In genomic region chr1:55912438-55912837, GRCh38 we compare ENCODE assay signal across 21 cellular contexts.
DNase-seq lines count a peak whose midpoint lies in the region; ATAC-seq and TF ChIP-seq lines count a peak whose summit lies in the region.
"Had no signal": no experiment of that assay in that cellular context is flagged by ENCODE, and none has a peak within 500 bp of the region (broad histone marks: within the 10 kb centered on the region; RNA-seq: fewer than 3 reads in every experiment).

No MANE protein-coding gene starts in this region.

- no peak overlapping the region for H3K27ac Mint-ChIP-seq in stimulated activated naive CD8-positive, alpha-beta T cell treated with anti-CD3 and anti-CD28 coated beads, Interleukin-15, amount 100 ng/mL, for 72 hours
- H3K27ac Mint-ChIP-seq: CD4-positive, alpha-beta T cell; CD8-positive, alpha-beta T cell had no signal

- H2AFZ ChIP-seq in mesenchymal stem cell (ENCODE audit: low read depth, low read length) (no peak overlapping the region), trophoblast cell (ENCODE audit: insufficient read depth, low read length, poor library complexity) (no peak overlapping the region)

- H3K4me1 Mint-ChIP-seq in stimulated activated naive CD8-positive, alpha-beta T cell treated with anti-CD3 and anti-CD28 coated beads, Interleukin-15, amount 100 ng/mL, for 72 hours, result no peaks in the 10 kb centered on the region
- H3K4me1 Mint-ChIP-seq: CD14-positive monocyte had no signal

- H3K27me3 ChIP-seq in RWPE2 (ENCODE audit: insufficient read depth, poor library complexity, severe bottlenecking) (no peaks in the 10 kb centered on the region), mesenchymal stem cell (ENCODE audit: control insufficient read depth in 1 of 2, insufficient read depth in 1 of 2, low read length in 2 of 2) (no peaks in the 10 kb centered on the region), trophoblast cell (ENCODE audit: insufficient read depth, low read length) (no peaks in the 10 kb centered on the region)
- H3K27me3 ChIP-seq: BE2C, BLaER1 had no signal

- POLR2A ChIA-PET in GM10248 (lab: Yijun Ruan, JAX), result no interaction called here

- 98% methylated on average over 6 of the region's 6 CpGs for WGBS in mesenchymal stem cell
- no CpG with 5 or more reads among the region's 6 CpGs for WGBS in trophoblast cell (ENCODE audit: extremely low coverage, insufficient coverage, insufficient read length)

- H3K4ac ChIP-seq in mesenchymal stem cell (ENCODE audit: low read depth in 1 of 2, low read length in 2 of 2) (peak overlapping the region in 1 of 2 experiments; percentile 4), trophoblast cell (ENCODE audit: low read depth, low read length) (no peak overlapping the region)

- H2BK12ac ChIP-seq in mesenchymal stem cell (ENCODE audit: low read length in 2 of 2) (no peak overlapping the region), trophoblast cell (ENCODE audit: low read length) (peak overlapping the region; percentile 95)

- H4K91ac ChIP-seq in mesenchymal stem cell (ENCODE audit: low read length), result no peak overlapping the region
- H4K91ac ChIP-seq in trophoblast cell (ENCODE audit: low read depth, low read length), result peak overlapping the region; percentile 78

- H3K18ac ChIP-seq in mesenchymal stem cell (ENCODE audit: low read depth in 1 of 2, low read length in 2 of 2), result no peak overlapping the region
- H3K18ac ChIP-seq in trophoblast cell (ENCODE audit: low read length), result no peak overlapping the region

- H3K14ac ChIP-seq in mesenchymal stem cell (ENCODE audit: low read length in 2 of 2) (no peak overlapping the region), trophoblast cell (ENCODE audit: low read length) (no peak overlapping the region)

- peaks cover 0 to 6% of the 10 kb centered on the region in 2 donors for H3K9me3 Mint-ChIP-seq in stimulated activated naive CD8-positive, alpha-beta T cell treated with anti-CD3 and anti-CD28 coated beads, Interleukin-15, amount 100 ng/mL, for 72 hours
- H3K9me3 Mint-ChIP-seq: CD4-positive, alpha-beta T cell; CD8-positive, alpha-beta T cell had no signal

- H3K9ac ChIP-seq in mesenchymal stem cell (ENCODE audit: low read length) (no peak overlapping the region), trophoblast cell (ENCODE audit: low read length) (no peak overlapping the region)
- H3K9ac ChIP-seq: BLaER1 had no signal

- H3K4me3 ChIP-seq in RWPE2 (ENCODE audit: severe bottlenecking) (no peak overlapping the region), mesenchymal stem cell (ENCODE audit: insufficient read depth in 1 of 2, low read depth in 1 of 2, low read length in 2 of 2) (no peak overlapping the region), trophoblast cell (ENCODE audit: low read depth, low read length) (no peak overlapping the region)
- H3K4me3 ChIP-seq: BLaER1, GM12878 had no signal

- no peak overlapping the region for H3K27ac ChIP-seq in RWPE2 (ENCODE audit: poor library complexity, severe bottlenecking)
- H3K27ac ChIP-seq in mesenchymal stem cell (ENCODE audit: low read length, poor library complexity, severe bottlenecking), result no peak overlapping the region
- H3K27ac ChIP-seq in trophoblast cell (ENCODE audit: low read depth, low read length), result no peak overlapping the region
- H3K27ac ChIP-seq: BLaER1 had no signal

- H3K79me1 ChIP-seq in mesenchymal stem cell (replicated peaks; ENCODE audit: low read length, poor library complexity, severe bottlenecking) (no peaks in the 10 kb centered on the region), trophoblast cell (ENCODE audit: low read length) (peaks cover 29% of the 10 kb centered on the region)

- H2AK5ac ChIP-seq in mesenchymal stem cell (ENCODE audit: low read length, severe bottlenecking), result no peak overlapping the region
- H2AK5ac ChIP-seq in trophoblast cell (ENCODE audit: low read length), result peak overlapping the region; percentile 2

- no peak overlapping the region for H2BK5ac ChIP-seq in mesenchymal stem cell (ENCODE audit: low read depth, low read length, poor library complexity, severe bottlenecking)
- H2BK5ac ChIP-seq in trophoblast cell (ENCODE audit: low read depth, low read length, poor library complexity), result no peak overlapping the region

- no peaks in the 10 kb centered on the region for H3K27me3 Mint-ChIP-seq in stimulated activated naive CD8-positive, alpha-beta T cell treated with anti-CD3 and anti-CD28 coated beads, Interleukin-15, amount 100 ng/mL, for 72 hours
- H3K27me3 Mint-ChIP-seq: CD4-positive, alpha-beta T cell had no signal

- H2BK120ac ChIP-seq in mesenchymal stem cell (ENCODE audit: low read depth, low read length), result no peak overlapping the region
- no peak overlapping the region for H2BK120ac ChIP-seq in trophoblast cell (ENCODE audit: insufficient read depth, low read length, poor library complexity)

- no peaks in the 10 kb centered on the region for H3K36me3 ChIP-seq in RWPE2 (ENCODE audit: low read depth)
- H3K36me3 ChIP-seq in mesenchymal stem cell (ENCODE audit: control insufficient read depth in 1 of 2, insufficient read depth in 2 of 2, low read depth in 1 of 2, low read length in 2 of 2), result peaks cover 0 to 5% of the 10 kb centered on the region in 2 experiments
- H3K36me3 ChIP-seq in trophoblast cell (ENCODE audit: control insufficient read depth in 1 of 2, insufficient read depth in 2 of 2, low read length in 2 of 2), result peaks cover 2 to 9% of the 10 kb centered on the region in 2 experiments
- H3K36me3 ChIP-seq: BE2C, BLaER1 had no signal

- CTCF ChIA-PET in GM10248 (lab: Yijun Ruan, JAX), result interaction anchor here (0.9 to 1.5 kb wide), 2 partner anchors 10 to 43 kb away, joined by 3 read pairs; no protein-coding TSS in a partner anchor

- no peaks in the 10 kb centered on the region for H3K9me3 ChIP-seq in RWPE2 (ENCODE audit: severe bottlenecking)
- no peaks in the 10 kb centered on the region for H3K9me3 ChIP-seq in mesenchymal stem cell (ENCODE audit: control insufficient read depth, low read length)
- H3K9me3 ChIP-seq in trophoblast cell (ENCODE audit: insufficient read depth, low read depth, low read length), result peaks cover 12% of the 10 kb centered on the region
- H3K9me3 ChIP-seq: BE2C, Caco-2 had no signal

- H3K23ac ChIP-seq in mesenchymal stem cell (ENCODE audit: low read length in 2 of 2) (no peak overlapping the region), trophoblast cell (ENCODE audit: low read length) (no peak overlapping the region)

- H3K4me2 ChIP-seq in mesenchymal stem cell (ENCODE audit: low read length, poor library complexity, severe bottlenecking) (no peak overlapping the region), trophoblast cell (ENCODE audit: low read length) (no peak overlapping the region)
- H3K4me2 ChIP-seq: BLaER1 had no signal

- H3K79me2 ChIP-seq in trophoblast cell (ENCODE audit: control insufficient read depth, insufficient read depth, low read length, poor library complexity), result no peaks in the 10 kb centered on the region

- H3K4me3 Mint-ChIP-seq in stimulated activated naive CD8-positive, alpha-beta T cell treated with anti-CD3 and anti-CD28 coated beads, Interleukin-15, amount 100 ng/mL, for 72 hours, result no peak overlapping the region
- H3K4me3 Mint-ChIP-seq: CD14-positive monocyte; CD4-positive, alpha-beta T cell; CD8-positive, alpha-beta T cell had no signal

- DNase-seq in stimulated activated naive CD8-positive, alpha-beta T cell treated with anti-CD3 and anti-CD28 coated beads, Interleukin-15, Interleukin-2, amounts not matched to agents 100 U/mL and 50 U/mL, for 24 hours, result no peak
- DNase-seq in stimulated activated naive CD8-positive, alpha-beta T cell treated with anti-CD3 and anti-CD28 coated beads, Interleukin-15, amount 100 ng/mL, for 72 hours, result no peak
- DNase-seq in RWPE2 (ENCODE audit: low spot score), result peak; percentile 30
- DNase-seq in mesenchymal stem cell, result no peak
- no peak for DNase-seq in trophoblast cell
- no peak for DNase-seq in SIG-M5 treated with dmso at 0.1 percent for 504 hours (lab: John Stamatoyannopoulos, UW; ENCODE audit: unreplicated experiment)
- no peak for DNase-seq in SKM-1 treated with dmso at 0.1 percent for 144 hours (lab: John Stamatoyannopoulos, UW; ENCODE audit: unreplicated experiment)
- DNase-seq in GM10248 (ENCODE audit: extremely low spot score), result no peak
- DNase-seq: 8988T; ACHN; BE2C; C1 segment of cervical spinal cord; Caco-2; Calu3; CD4-positive, alpha-beta T cell; CD8-positive, alpha-beta T cell; DMS79 treated with DMSO at 0.1 percent for 48 hours; GF-D8 had no signal

- TF ChIP-seq CTCF in RWPE2 (IDR thresholded peaks at IDR 0.05; ENCODE audit: poor library complexity, severe bottlenecking) (no peak), GM10248 (IDR thresholded peaks at IDR 0.05; ENCODE audit: control extremely low read depth, extremely low read depth, low read depth, missing control alignments) (no peak)

- H4K8ac ChIP-seq in mesenchymal stem cell (ENCODE audit: low read length) (no peak overlapping the region), trophoblast cell (ENCODE audit: low read depth, low read length) (peak overlapping the region; percentile 0)

- peak overlapping the region; percentile 13 for H2BK15ac ChIP-seq in mesenchymal stem cell (ENCODE audit: low read depth, poor library complexity, severe bottlenecking)

- H3K4me1 ChIP-seq in RWPE2 (ENCODE audit: insufficient read depth, poor library complexity, severe bottlenecking), result no peaks in the 10 kb centered on the region
- no peaks in the 10 kb centered on the region for H3K4me1 ChIP-seq in mesenchymal stem cell (ENCODE audit: control insufficient read depth, insufficient read depth, low read depth, low read length)
- peaks cover 0 to 3% of the 10 kb centered on the region in 2 experiments for H3K4me1 ChIP-seq in trophoblast cell (ENCODE audit: control insufficient read depth in 1 of 2, insufficient read depth in 2 of 2, low read length in 2 of 2)
- H3K4me1 ChIP-seq: BE2C, BLaER1, Caco-2 had no signal

- no peak overlapping the region for H4K12ac ChIP-seq in trophoblast cell (ENCODE audit: low read depth, low read length)

- ATAC-seq in stimulated activated naive CD8-positive, alpha-beta T cell treated with anti-CD3 and anti-CD28 coated beads, Interleukin-15, Interleukin-2, amounts not matched to agents 100 U/mL and 50 U/mL, for 24 hours, result peak; percentile 23
- ATAC-seq in stimulated activated naive CD8-positive, alpha-beta T cell treated with anti-CD3 and anti-CD28 coated beads, Interleukin-15, amount 100 ng/mL, for 72 hours, result no peak
- ATAC-seq in RWPE2 (ENCODE audit: low read depth), result no peak
- ATAC-seq: CD8-positive, alpha-beta T cell; GM12878 had no signal
